9 cellular contexts compared by ENCODE assay signal in the genomic region with DNA sequence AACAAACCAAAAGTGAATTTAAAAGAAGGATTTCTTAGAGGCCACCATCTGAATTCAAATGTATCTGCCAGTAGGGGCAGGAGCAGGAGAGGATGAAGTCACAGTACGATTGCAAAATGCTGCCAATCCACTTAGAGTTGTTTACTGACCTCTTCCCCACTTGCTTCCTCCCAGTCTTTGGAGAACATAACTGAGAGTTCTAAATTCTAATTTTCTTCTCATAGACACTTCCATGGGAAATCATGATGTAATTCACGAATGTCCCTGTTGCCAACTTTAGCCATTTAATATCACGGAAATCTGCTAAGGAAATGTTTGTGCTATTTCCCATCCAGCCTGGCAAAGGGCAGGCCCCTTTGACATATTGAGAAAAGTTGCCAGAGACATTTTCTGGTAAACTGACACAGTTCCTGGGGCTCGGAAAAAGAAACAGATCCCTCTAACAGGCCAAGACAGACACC. TPM values are rescaled to one million over a fixed set of nuclear protein-coding genes. Genes with fewer than 3 reads are reported as not detected.
DNase-seq lines count a peak whose midpoint lies in the region; ATAC-seq and TF ChIP-seq lines count a peak whose summit lies in the region.
"Had no signal": no experiment of that assay in that cellular context is flagged by ENCODE, and none has a peak within 500 bp of the region (broad histone marks: within the 10 kb centered on the region; RNA-seq: fewer than 3 reads in every experiment).

No MANE protein-coding gene starts in this region.

- H3K18ac ChIP-seq in IMR-90 (ENCODE audit: low read depth, low read length), result no peak overlapping the region

- no peaks in the 10 kb centered on the region for H3K9me1 ChIP-seq in IMR-90 (ENCODE audit: insufficient read depth, low read length)

- no peak overlapping the region for H3K27ac Mint-ChIP-seq in activated T-cell treated with anti-CD3 and anti-CD28 coated beads, Interleukin-2, amount 50 U/mL, for 24 hours

- no peak overlapping the region for H2BK5ac ChIP-seq in IMR-90 (ENCODE audit: low read depth, low read length, poor library complexity, severe bottlenecking)

- H3K27ac ChIP-seq in IMR-90 (ENCODE audit: insufficient read depth, low read length) (peak overlapping the region; percentile 16; the same call in 1 of the 2 replicates), layer of hippocampus (ENCODE audit: low read depth, low read length) (peak overlapping the region; percentile 58), suprapubic skin (peak overlapping the region; percentile 67)

- H3K36me3 Mint-ChIP-seq in activated T-cell treated with anti-CD3 and anti-CD28 coated beads, Interleukin-2, amount 50 U/mL, for 24 hours (ENCODE audit: low read depth), result no peaks in the 10 kb centered on the region

- H2AK5ac ChIP-seq in IMR-90 (ENCODE audit: low read depth, low read length), result no peak overlapping the region

- CTCF ChIA-PET in IMR-90 (lab: Yijun Ruan, JAX), result no interaction called here

- H2BK15ac ChIP-seq in IMR-90 (ENCODE audit: low read depth, low read length), result no peak overlapping the region

- no peak for TF ChIP-seq EP300 in suprapubic skin (IDR thresholded peaks at IDR 0.05)

- H3K9me3 ChIP-seq in IMR-90 (ENCODE audit: control insufficient read depth, insufficient read depth, low read length), result no peaks in the 10 kb centered on the region
- H3K9me3 ChIP-seq in suprapubic skin, result no peaks in the 10 kb centered on the region
- H3K9me3 ChIP-seq: HAP-1 had no signal

- POLR2A ChIA-PET in IMR-90 (lab: Charles Lee; ENCODE audit: unreplicated experiment), result no interaction called here

- no peak overlapping the region for H3K4ac ChIP-seq in IMR-90 (ENCODE audit: low read depth, low read length)

- peaks cover 3% of the 10 kb centered on the region for H3K4me1 ChIP-seq in IMR-90 (ENCODE audit: control insufficient read depth, insufficient read depth, low read length)
- H3K4me1 ChIP-seq in suprapubic skin, result peaks cover 11% of the 10 kb centered on the region
- H3K4me1 ChIP-seq: HAP-1 had no signal

- no TSS peak for BruUV-seq in IMR-90 (replicated peaks; lab: Mats Ljungman, UMichigan)

- no peak overlapping the region for H3K4me3 Mint-ChIP-seq in activated T-cell treated with anti-CD3 and anti-CD28 coated beads, Interleukin-2, amount 50 U/mL, for 24 hours

- TF ChIP-seq POLR2A in IMR-90 (IDR thresholded peaks at IDR 0.05; ENCODE audit: low read depth, low read length), result no peak
- TF ChIP-seq POLR2A in suprapubic skin (IDR thresholded peaks at IDR 0.05), result no peak

- no peak overlapping the region for H3K14ac ChIP-seq in IMR-90 (replicated peaks; ENCODE audit: low read depth, low read length)

- H3K9me3 Mint-ChIP-seq in activated T-cell treated with anti-CD3 and anti-CD28 coated beads, Interleukin-2, amount 50 U/mL, for 24 hours, result no peaks in the 10 kb centered on the region

- no CpG with 5 or more reads among the region's 4 CpGs for WGBS in IMR-90 (ENCODE audit: extremely low coverage in 2 of 2, insufficient read length in 1 of 2), 2 experiments
- WGBS in suprapubic skin, result 38% methylated on average over 4 of the region's 4 CpGs

- H2BK120ac ChIP-seq in IMR-90 (ENCODE audit: low read depth, low read length), result no peak overlapping the region

- H4K8ac ChIP-seq in IMR-90 (ENCODE audit: low read depth in 2 of 2, low read length in 2 of 2), result no peak overlapping the region

- peak; percentile 88 for ATAC-seq in IMR-90 (ENCODE audit: low read depth)
- no peak for ATAC-seq in GM18907 (IDR thresholded peaks at IDR 0.05; ENCODE audit: unreplicated experiment)
- ATAC-seq in GM19463 (IDR thresholded peaks at IDR 0.05; ENCODE audit: unreplicated experiment), result no peak
- ATAC-seq in GM21390 (IDR thresholded peaks at IDR 0.05; ENCODE audit: unreplicated experiment), result no peak

- no peak overlapping the region for H3K23ac ChIP-seq in IMR-90 (ENCODE audit: low read depth, low read length)

- no peak overlapping the region for H3K56ac ChIP-seq in IMR-90 (ENCODE audit: extremely low read depth, insufficient read depth, low read length)

- no peak overlapping the region for H2AFZ ChIP-seq in IMR-90 (replicated peaks; ENCODE audit: low read length, poor library complexity)

- DNase-seq in IMR-90 (peak; percentile 74), astrocyte of the spinal cord (ENCODE audit: low read depth, low spot score) (peak; percentile 19), suprapubic skin (ENCODE audit: low spot score in 2 of 2) (no peak)
- DNase-seq in activated T-cell treated with anti-CD3 and anti-CD28 coated beads, Interleukin-2, amount 50 U/mL, for 24 hours, result no peak

- H4K91ac ChIP-seq in IMR-90 (ENCODE audit: insufficient read depth, low read depth, low read length), result no peak overlapping the region

- no peaks in the 10 kb centered on the region for H3K4me1 Mint-ChIP-seq in activated T-cell treated with anti-CD3 and anti-CD28 coated beads, Interleukin-2, amount 50 U/mL, for 24 hours (ENCODE audit: low read depth)

- H3K4me2 ChIP-seq in IMR-90 (ENCODE audit: low read depth, low read length), result peak overlapping the region; percentile 71; the same call in 1 of the 2 replicates

- H3K9ac ChIP-seq in IMR-90 (ENCODE audit: low read depth, low read length), result no peak overlapping the region

- H4K5ac ChIP-seq in IMR-90 (ENCODE audit: low read depth, low read length), result no peak overlapping the region

- in situ Hi-C loops in IMR-90 (cut with MboI; ENCODE audit: low sequenced_read_pairs) (no loop called here), astrocyte of the spinal cord (cut with HindIII; ENCODE audit: low sequenced_read_pairs) (no loop called here)

- H3K4me3 ChIP-seq in IMR-90 (ENCODE audit: insufficient read depth, low read depth, low read length) (no peak overlapping the region), astrocyte of the spinal cord (ENCODE audit: low read depth, low read length) (no peak overlapping the region), suprapubic skin (no peak overlapping the region)
- H3K4me3 ChIP-seq: HAP-1 had no signal

- no peaks in the 10 kb centered on the region for H4K20me1 ChIP-seq in IMR-90 (ENCODE audit: insufficient read depth, low read length)

- H3K27me3 Mint-ChIP-seq in activated T-cell treated with anti-CD3 and anti-CD28 coated beads, Interleukin-2, amount 50 U/mL, for 24 hours, result no peaks in the 10 kb centered on the region

- no peak overlapping the region for H2AK9ac ChIP-seq in IMR-90 (replicated peaks; ENCODE audit: low read depth, low read length, poor library complexity)

- no peak for TF ChIP-seq RAD21 in IMR-90 (IDR thresholded peaks at IDR 0.05; ENCODE audit: low read length)

- dilution Hi-C loops in IMR-90 (cut with HindIII; ENCODE audit: low sequenced_read_pairs, unreplicated experiment), result no loop called here

- H2BK20ac ChIP-seq in IMR-90 (ENCODE audit: low read depth, low read length), result no peak overlapping the region

- TF ChIP-seq CTCF in IMR-90 (conservative IDR thresholded peaks at IDR 0.05; ENCODE audit: low read depth, low read length) (peak; percentile 31; the same call in 1 of the 2 replicates), astrocyte of the spinal cord (IDR thresholded peaks at IDR 0.05; ENCODE audit: low read depth, low read length) (no peak), suprapubic skin (IDR thresholded peaks at IDR 0.05) (peak in 1 of 2 donors; percentile 20)

- no peaks in the 10 kb centered on the region for H3K36me3 ChIP-seq in IMR-90 (ENCODE audit: control insufficient read depth, insufficient read depth, low read length)
- H3K36me3 ChIP-seq in suprapubic skin, result no peaks in the 10 kb centered on the region
- H3K36me3 ChIP-seq: HAP-1 had no signal

- H3K79me1 ChIP-seq in IMR-90 (ENCODE audit: low read depth in 1 of 2, low read length in 2 of 2), result no peaks in the 10 kb centered on the region

- intact Hi-C loops in IMR-90 (cut with micrococcal nuclease), result no loop called here

- H3K27me3 ChIP-seq in IMR-90 (ENCODE audit: control insufficient read depth, insufficient read depth, low read length) (no peaks in the 10 kb centered on the region), layer of hippocampus (ENCODE audit: control insufficient read depth, insufficient read depth, low read length) (no peaks in the 10 kb centered on the region), suprapubic skin (no peaks in the 10 kb centered on the region)

TF ChIP-seq in IMR-90, 13 proteins besides CTCF, POLR2A, EP300 and RAD21:
- TF ChIP-seq, protein P1, sequence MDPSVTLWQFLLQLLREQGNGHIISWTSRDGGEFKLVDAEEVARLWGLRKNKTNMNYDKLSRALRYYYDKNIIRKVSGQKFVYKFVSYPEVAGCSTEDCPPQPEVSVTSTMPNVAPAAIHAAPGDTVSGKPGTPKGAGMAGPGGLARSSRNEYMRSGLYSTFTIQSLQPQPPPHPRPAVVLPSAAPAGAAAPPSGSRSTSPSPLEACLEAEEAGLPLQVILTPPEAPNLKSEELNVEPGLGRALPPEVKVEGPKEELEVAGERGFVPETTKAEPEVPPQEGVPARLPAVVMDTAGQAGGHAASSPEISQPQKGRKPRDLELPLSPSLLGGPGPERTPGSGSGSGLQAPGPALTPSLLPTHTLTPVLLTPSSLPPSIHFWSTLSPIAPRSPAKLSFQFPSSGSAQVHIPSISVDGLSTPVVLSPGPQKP (IDR thresholded peaks at IDR 0.05; ENCODE audit: borderline replicate concordance, low read depth, low read length), result no peak
- no peak for TF ChIP-seq SMC3 (IDR thresholded peaks at IDR 0.05; ENCODE audit: low read depth, low read length)
- no peak for TF ChIP-seq RFX5 (IDR thresholded peaks at IDR 0.05; ENCODE audit: low read depth, low read length)
- TF ChIP-seq NFE2L2 (IDR thresholded peaks at IDR 0.05; ENCODE audit: low read depth, low read length), result no peak
- TF ChIP-seq CEBPB (IDR thresholded peaks at IDR 0.05; ENCODE audit: low read depth, low read length), result peak; percentile 90
TF ChIP-seq in IMR-90: peak in this region for 1.

RNA-seq across cellular contexts. Expression of a gene that starts 33.6 kb away (rescaled TPM):
- total RNA-seq in IMR-90 (2012; rRNA removed), result 30.8 and 41.4 TPM in 2 replicates
- polyA plus RNA-seq in IMR-90 (2012; rRNA removed), result 5.5 and 6.6 TPM in 2 replicates
- polyA plus RNA-seq in IMR-90 (2012; cell fraction: cytosol; rRNA removed), result 3.6 and 4.1 TPM in 2 replicates
- 6.0 and 6.9 TPM in 2 replicates for polyA plus RNA-seq in IMR-90 (2012; cell fraction: nucleus; rRNA removed; ENCODE audit: low replicate concordance)
- total RNA-seq in suprapubic skin, result 10 to 100 TPM in 2 of 4 donors, 1 to 10 TPM in 2; 2.9 to 19.1 (median 9.9) TPM

Comparison
In these comparisons a context has a peak if more than half of its experiments do, and no peak if none do; other contexts are left out.
1. DNase-seq: peak in IMR-90 (single experiment) and astrocyte of the spinal cord (single experiment); none in suprapubic skin (0 of 2) and activated T-cell treated with anti-CD3 and anti-CD28 coated beads, Interleukin-2, amount 50 U/mL, for 24 hours (single experiment).
2. H3K27ac ChIP-seq: peak in every context shown above with its lines; median percentile 67 in suprapubic skin; 58 in layer of hippocampus; 16 in IMR-90.